ENCODE assay signal across 8 cellular contexts in genomic region chr4:121096629-121097028, GRCh38. TPM values are rescaled to one million over a fixed set of nuclear protein-coding genes. Genes with fewer than 3 reads are reported as not detected.
DNase-seq lines count a peak whose midpoint lies in the region; ATAC-seq and TF ChIP-seq lines count a peak whose summit lies in the region.

No MANE protein-coding gene starts in this region.

- no peak overlapping the region for H3K9ac ChIP-seq in liver (ENCODE audit: low read depth in 1 of 2, low read length in 2 of 2)

- TF ChIP-seq RAD21 in liver (IDR thresholded peaks at IDR 0.05): peak; percentile 82

- H3K4me3 Mint-ChIP-seq in Caco-2 (ENCODE audit: unreplicated experiment): no peak overlapping the region

- TF ChIP-seq CTCF in Caco-2 (IDR thresholded peaks at IDR 0.05; ENCODE audit: insufficient read depth in 1 of 2, low read depth in 1 of 2, low read length in 1 of 2, severe bottlenecking in 1 of 2, unreplicated experiment in 1 of 2): peak; percentile 36 to 39
- TF ChIP-seq CTCF in LNCaP clone FGC (IDR thresholded peaks at IDR 0.05; ENCODE audit: control insufficient read depth, extremely low read depth, insufficient read depth): peak; percentile 51
- peak; percentile 7 for TF ChIP-seq CTCF in astrocyte of the cerebellum (IDR thresholded peaks at IDR 0.05; ENCODE audit: low read depth, low read length, missing control alignments)
- TF ChIP-seq CTCF in liver (IDR thresholded peaks at IDR 0.05; ENCODE audit: low read depth, low read length, missing input control): peak; percentile 48

- H3K9me3 ChIP-seq in Caco-2 (no peaks in the 10 kb centered on the region), liver (ENCODE audit: control insufficient read depth in 4 of 4, low read length in 3 of 4) (no peaks in the 10 kb centered on the region)

- H3K27ac ChIP-seq in liver (ENCODE audit: low read depth in 1 of 2, low read length in 2 of 2): no peak overlapping the region

- in situ Hi-C loops in astrocyte of the cerebellum (cut with HindIII; ENCODE audit: low sequenced_read_pairs): loop anchor here (5.0 kb wide), 1 partner anchor 929 kb away; no protein-coding TSS in a partner anchor

- no peak overlapping the region for H3K4me3 ChIP-seq in Caco-2 (ENCODE audit: low read depth, low read length)
- H3K4me3 ChIP-seq in LNCaP clone FGC (ENCODE audit: low read depth, low read length): no peak overlapping the region
- H3K4me3 ChIP-seq in astrocyte of the cerebellum (ENCODE audit: low read depth, low read length): no peak overlapping the region
- no peak overlapping the region for H3K4me3 ChIP-seq in liver (ENCODE audit: low read depth in 1 of 3, low read length in 3 of 3)

- POLR2A ChIA-PET in Caco-2 (lab: Charles Lee): no interaction called here

- no peaks in the 10 kb centered on the region for H3K4me1 Mint-ChIP-seq in Caco-2 (ENCODE audit: low read depth, unreplicated experiment)

- intact Hi-C loops in Caco-2 (cut with micrococcal nuclease; ENCODE audit: unreplicated experiment): loop anchor here (1.0 to 5.0 kb wide), 4 partner anchors 74 to 1025 kb away; no protein-coding TSS in a partner anchor

- no TSS peak for BruUV-seq in Caco-2 (replicated peaks; lab: Mats Ljungman, UMichigan)

- H3K36me3 ChIP-seq in Caco-2 (ENCODE audit: control insufficient read depth, insufficient read depth, low read length): no peaks in the 10 kb centered on the region
- H3K36me3 ChIP-seq in liver (ENCODE audit: control insufficient read depth in 4 of 4, insufficient read depth in 3 of 4, low read depth in 1 of 4, low read length in 3 of 4): no peaks in the 10 kb centered on the region

- CTCF ChIA-PET in Caco-2 (lab: Charles Lee): no interaction called here

- 14% methylated on average over 2 of the region's 2 CpGs for WGBS in liver

- no peaks in the 10 kb centered on the region for H3K27me3 Mint-ChIP-seq in Caco-2 (ENCODE audit: insufficient read depth, unreplicated experiment)

- H3K27me3 ChIP-seq in Caco-2 (replicated peaks; ENCODE audit: control insufficient read depth, insufficient read depth, low read length) (no peaks in the 10 kb centered on the region), liver (ENCODE audit: control insufficient read depth in 4 of 4, insufficient read depth in 4 of 4, low read length in 3 of 4) (no peaks in the 10 kb centered on the region)

- DNase-seq in Caco-2 (no peak), LNCaP clone FGC (ENCODE audit: low read depth) (no peak), astrocyte of the cerebellum (ENCODE audit: low read depth) (peak; percentile 26), OCI-M2 (lab: John Stamatoyannopoulos, UW; ENCODE audit: unreplicated experiment) (no peak), NCI-H226 (no peak), NCI-H187 treated with DMSO at 0.1 percent for 48 hours (lab: John Stamatoyannopoulos, UW) (no peak)

- H3K4me1 ChIP-seq in Caco-2 (no peaks in the 10 kb centered on the region), liver (ENCODE audit: control insufficient read depth in 4 of 4, insufficient read depth in 4 of 4, low read length in 3 of 4) (no peaks in the 10 kb centered on the region)

- no peaks in the 10 kb centered on the region for H3K9me3 Mint-ChIP-seq in Caco-2 (ENCODE audit: unreplicated experiment)

- no peak overlapping the region for H3K27ac Mint-ChIP-seq in Caco-2 (ENCODE audit: unreplicated experiment)

- ATAC-seq in HG03439 (IDR thresholded peaks at IDR 0.05; ENCODE audit: unreplicated experiment): no peak

- no peaks in the 10 kb centered on the region for H3K36me3 Mint-ChIP-seq in Caco-2 (ENCODE audit: insufficient read depth, unreplicated experiment)

TF ChIP-seq in liver, 16 proteins besides CTCF, POLR2A, EP300 and RAD21:
- TF ChIP-seq EGR1 (IDR thresholded peaks at IDR 0.05; ENCODE audit: low read depth in 2 of 2) (no peak), HNF4G (IDR thresholded peaks at IDR 0.05) (no peak), HNF4A (conservative IDR thresholded peaks at IDR 0.05) (no peak), NR2F2 (IDR thresholded peaks at IDR 0.05) (no peak), RXRA (IDR thresholded peaks at IDR 0.05) (no peak), GABPA (IDR thresholded peaks at IDR 0.05 in 1 of 2, conservative IDR thresholded peaks at IDR 0.05 in 1 of 2) (no peak)

RNA-seq across cellular contexts. Expression of gene NDNF, which starts 24.3 kb away (rescaled TPM):
- total RNA-seq in Caco-2 (2022): 3.4 and 3.7 TPM in 2 replicates
- total RNA-seq in liver: under 1 TPM; 0.05 to 0.17 TPM
- under 1 TPM; 0.10 to 0.37 TPM for polyA plus RNA-seq in liver
